9 cellular contexts compared by ENCODE assay signal in the genomic region with DNA sequence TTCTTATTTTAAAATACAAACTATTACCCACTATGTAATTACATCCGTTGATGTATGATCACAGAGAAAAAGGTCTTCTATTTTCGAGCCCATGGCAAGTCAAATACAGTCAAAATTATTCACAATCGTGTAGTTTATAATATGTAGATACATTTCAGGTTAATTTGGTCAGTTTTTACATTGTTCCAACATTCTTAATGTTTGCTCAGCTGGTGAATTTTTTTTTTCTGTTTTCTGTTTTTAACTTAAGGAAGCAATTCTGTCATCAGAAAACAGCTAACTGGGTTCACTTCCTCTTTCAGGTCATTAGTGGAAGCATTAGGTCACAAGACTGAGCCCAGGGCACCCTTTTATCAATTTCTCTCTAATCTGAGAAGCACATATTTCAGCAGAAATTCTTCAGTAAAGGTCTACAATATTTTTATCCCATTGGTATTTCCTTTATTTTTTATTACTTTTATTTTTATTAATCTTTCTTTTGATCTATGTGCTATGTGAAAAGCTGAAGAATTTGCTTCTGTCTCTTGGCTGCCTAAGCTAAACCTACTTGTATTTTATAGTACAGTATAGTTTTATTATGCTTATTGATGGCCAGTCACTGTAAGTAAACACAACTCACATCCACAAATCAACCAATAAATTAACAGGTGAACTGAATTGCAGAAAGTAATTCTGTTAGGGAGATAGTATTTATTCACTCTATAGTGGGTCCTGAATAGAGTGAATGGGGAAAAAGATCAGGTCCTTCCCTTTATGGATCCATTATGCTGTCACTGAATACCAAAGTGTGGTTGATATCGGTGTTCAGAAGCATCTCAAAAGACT.
DNase-seq lines count a peak whose midpoint lies in the region; ATAC-seq and TF ChIP-seq lines count a peak whose summit lies in the region.
"Had no signal": no experiment of that assay in that cellular context is flagged by ENCODE, and none has a peak within 500 bp of the region (broad histone marks: within the 10 kb centered on the region; RNA-seq: fewer than 3 reads in every experiment).

No MANE protein-coding gene starts in this region.

- in situ Hi-C loops in KBM-7 (cut with MboI; ENCODE audit: low pct_unique_long_range_greater_than_20kb, low sequenced_read_pairs), result no loop called here

- ATAC-seq in GM21423 (IDR thresholded peaks at IDR 0.05; ENCODE audit: unreplicated experiment), result peak; percentile 39
- ATAC-seq: HCT116 had no signal

- intact Hi-C loops in prostate gland (cut with DNase I), result no loop called here

- no peaks in the 10 kb centered on the region for H3K9me3 ChIP-seq in effector memory CD4-positive, alpha-beta T cell (ENCODE audit: control insufficient read depth, low read length)
- H3K9me3 ChIP-seq in prostate gland, result no peaks in the 10 kb centered on the region

- whole genome bisulfite sequencing in prostate gland, result 72% methylated on average over 4 of the region's 4 CpGs

- peak overlapping the region; percentile 68 for H3K27ac ChIP-seq in effector memory CD4-positive, alpha-beta T cell (ENCODE audit: insufficient read depth, low read length, poor library complexity, severe bottlenecking)
- H3K27ac ChIP-seq in prostate gland, result no peak overlapping the region

- H3K36me3 ChIP-seq in effector memory CD4-positive, alpha-beta T cell (ENCODE audit: control insufficient read depth, insufficient read depth, low read length), result no peaks in the 10 kb centered on the region
- no peaks in the 10 kb centered on the region for H3K36me3 ChIP-seq in prostate gland

- peak; percentile 21 for DNase-seq in GM10266 (ENCODE audit: extremely low spot score)
- DNase-seq in KBM-7, result peak; percentile 59
- no peak for DNase-seq in effector memory CD4-positive, alpha-beta T cell
- DNase-seq in prostate gland (ENCODE audit: low spot score), result no peak
- no peak for DNase-seq in LoVo (ENCODE audit: low spot score)
- no peak for DNase-seq in stimulated activated CD4-positive, alpha-beta T cell treated with anti-CD3 and anti-CD28 coated beads, Interleukin-4, amount 100 ng/mL, for 24 hours
- no peak for DNase-seq in NCI-H446 treated with DMSO at 0.1 percent for 48 hours (lab: John Stamatoyannopoulos, UW)

- no peak for TF ChIP-seq POLR2A in prostate gland (IDR thresholded peaks at IDR 0.05)

- H3K27me3 ChIP-seq in effector memory CD4-positive, alpha-beta T cell (replicated peaks; ENCODE audit: control insufficient read depth, insufficient read depth, low read length, poor library complexity, severe bottlenecking), result no peaks in the 10 kb centered on the region
- H3K27me3 ChIP-seq in prostate gland (replicated peaks; ENCODE audit: insufficient read depth), result no peaks in the 10 kb centered on the region

- H3K4me1 ChIP-seq in effector memory CD4-positive, alpha-beta T cell (ENCODE audit: control insufficient read depth, insufficient read depth, low read length, poor library complexity, severe bottlenecking), result peaks cover 41% of the 10 kb centered on the region
- no peaks in the 10 kb centered on the region for H3K4me1 ChIP-seq in prostate gland (replicated peaks)

- no peak for TF ChIP-seq CTCF in GM10266 (IDR thresholded peaks at IDR 0.05; ENCODE audit: control insufficient read depth, insufficient read depth, low read depth, missing control alignments)
- no peak for TF ChIP-seq CTCF in prostate gland (IDR thresholded peaks at IDR 0.05)

- H3K4me3 ChIP-seq in effector memory CD4-positive, alpha-beta T cell (ENCODE audit: insufficient read depth, low read depth, low read length, poor library complexity, severe bottlenecking), result peak overlapping the region; percentile 4
- no peak overlapping the region for H3K4me3 ChIP-seq in prostate gland

Comparison
In these comparisons a context has a peak if more than half of its experiments do, and no peak if none do; other contexts are left out.
1. DNase-seq: peak in GM10266 (single experiment) and KBM-7 (single experiment); none in effector memory CD4-positive, alpha-beta T cell (0 of 3), prostate gland (single experiment), LoVo (single experiment), stimulated activated CD4-positive, alpha-beta T cell treated with anti-CD3 and anti-CD28 coated beads, Interleukin-4, amount 100 ng/mL, for 24 hours (single experiment) and NCI-H446 treated with DMSO at 0.1 percent for 48 hours (single experiment).